ENCODE assay signal across 8 cellular contexts in the genomic region with DNA sequence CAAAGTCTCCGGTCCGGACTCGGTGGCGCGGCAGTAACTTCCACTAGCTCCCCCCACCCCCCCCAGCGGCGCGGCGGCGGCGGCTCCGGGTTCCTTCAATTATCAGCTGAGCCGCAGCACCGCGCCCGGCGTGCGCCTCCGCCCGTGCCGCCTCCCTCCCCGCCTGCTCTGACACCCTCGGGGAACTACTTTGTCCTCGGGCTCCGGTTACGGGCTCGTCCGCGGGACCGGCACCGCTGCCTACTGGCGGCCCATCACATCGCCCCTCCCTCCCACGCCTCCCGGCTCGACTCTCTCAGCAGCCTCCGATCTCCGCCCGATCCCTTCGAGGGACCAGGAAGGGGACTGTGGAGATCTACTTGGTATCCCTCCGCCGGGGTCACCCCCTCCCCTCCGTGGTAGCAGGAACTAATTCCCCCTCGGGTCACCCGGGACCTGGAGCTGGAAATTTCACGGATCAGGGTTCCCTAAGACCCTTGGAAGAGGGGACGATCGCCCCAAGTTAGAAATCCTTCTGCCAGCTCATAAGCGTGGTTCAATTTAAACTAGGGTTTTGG.
A peak's percentile ranks its signal among the peaks of the same experiment; 100 is the strongest.
DNase-seq lines count a peak whose midpoint lies in the region; ATAC-seq lines count a peak whose summit lies in the region.

TSS of gene TRIP12 (minus strand) at position 118 of the 557 bp plus-strand sequence. CDS start 41,930 bp downstream, outside the sequence.

- H3K9me3 Mint-ChIP-seq in central memory CD8-positive, alpha-beta T cell, result no peaks in the 10 kb centered on the region

- ATAC-seq in GM18909 (IDR thresholded peaks at IDR 0.05; ENCODE audit: poor library complexity, unreplicated experiment), result peak; percentile 75
- ATAC-seq in HG03175 (IDR thresholded peaks at IDR 0.05; ENCODE audit: unreplicated experiment), result peak; percentile 70
- ATAC-seq in central memory CD8-positive, alpha-beta T cell (replicated peaks; ENCODE audit: extremely low read depth, poor library complexity, severe bottlenecking), result peak; percentile 63

- H3K36me3 Mint-ChIP-seq in central memory CD8-positive, alpha-beta T cell (ENCODE audit: insufficient read depth), result peaks cover 41% of the 10 kb centered on the region

- peak within 1 kb of the TSS; percentile 97 for H3K4me3 Mint-ChIP-seq in central memory CD8-positive, alpha-beta T cell

- peak; percentile 96 for DNase-seq in AG08395 (ENCODE audit: low spot score)
- DNase-seq in NCI-H345 treated with DMSO at 0.1 percent for 48 hours (lab: John Stamatoyannopoulos, UW; ENCODE audit: unreplicated experiment), result peak; percentile 90
- peak; percentile 74 for DNase-seq in activated CD4-positive, CD25-positive, alpha-beta regulatory T cell treated with anti-CD3 and anti-CD28 coated beads, Interleukin-2, amount 50 U/mL, for 16 hours (ENCODE audit: low read depth, low spot score)
- peak; percentile 88 to 90 for DNase-seq in central memory CD8-positive, alpha-beta T cell (ENCODE audit: low spot score in 2 of 2)
- peak; percentile 98 for DNase-seq in islet precursor cell
- DNase-seq in stimulated activated CD4-positive, alpha-beta T cell treated with anti-CD3 and anti-CD28 coated beads, Interleukin-12 subunit alpha, Interleukin-12 subunit beta, amount 100 ng/mL, for 48 hours (ENCODE audit: low read depth in 2 of 3, low spot score in 1 of 3), result peak; percentile 82 to 84 (median 82)

- H3K27me3 Mint-ChIP-seq in central memory CD8-positive, alpha-beta T cell, result no peaks in the 10 kb centered on the region

- H3K27ac Mint-ChIP-seq in central memory CD8-positive, alpha-beta T cell (ENCODE audit: low read depth), result peak within 1 kb of the TSS; percentile 95

- H3K4me1 Mint-ChIP-seq in central memory CD8-positive, alpha-beta T cell, result peaks cover 38% of the 10 kb centered on the region

Comparison
In these comparisons a context has a peak if more than half of its experiments do, and no peak if none do; other contexts are left out.
1. Peak in every context shown above with its lines: DNase-seq and ATAC-seq.